In genomic region chr3:38689346-38689745, GRCh38 we compare ENCODE assay signal across 6 cellular contexts. TPM values are rescaled to one million over a fixed set of nuclear protein-coding genes. Genes with fewer than 3 reads are reported as not detected.
"Had no signal": no experiment of that assay in that cellular context is flagged by ENCODE, and none has a peak within 500 bp of the region (broad histone marks: within the 10 kb centered on the region; RNA-seq: fewer than 3 reads in every experiment).

No MANE protein-coding gene starts in this region.

- DNase-seq: KBM-7, KG1 had no signal

- FAIRE-seq: HTR-8/SVneo had no signal

- H3K27ac ChIP-seq: HL-60 had no signal

RNA-seq across cellular contexts. Expression of gene SCN5A, which starts 39.9 kb away (rescaled TPM):
- total RNA-seq: HT-29 had no signal
- polyA plus RNA-seq: IgD-negative memory B cell had no signal
